In genomic region chr1:169081503-169082123, GRCh38 we compare ENCODE assay signal across 30 cellular contexts. TPM values are rescaled to one million over a fixed set of nuclear protein-coding genes. Genes with fewer than 3 reads are reported as not detected.
DNase-seq lines count a peak whose midpoint lies in the region; ATAC-seq, FAIRE-seq and TF ChIP-seq lines count a peak whose summit lies in the region.
"Had no signal": no experiment of that assay in that cellular context is flagged by ENCODE, and none has a peak within 500 bp of the region (broad histone marks: within the 10 kb centered on the region; RNA-seq: fewer than 3 reads in every experiment).

No MANE protein-coding gene starts in this region.

- TF ChIP-seq EP300 in HepG2 (IDR thresholded peaks at IDR 0.05; ENCODE audit: low read depth in 2 of 2, low read length in 2 of 2) (no peak), HepG2 (CRISPR knock-in tag; IDR thresholded peaks at IDR 0.05; ENCODE audit: borderline replicate concordance) (no peak)

- CTCF ChIA-PET in HepG2 (lab: Yijun Ruan, JAX; ENCODE audit: low intra/inter-chr PET ratio, low total read pairs) = no interaction called here

- no peak for FAIRE-seq in HepG2 (lab: Jason Lieb, UNC)
- no peak for FAIRE-seq in small intestine (lab: Jason Lieb, UNC)
- FAIRE-seq: colon had no signal

- no peaks in the 10 kb centered on the region for H3K27me3 ChIP-seq in HepG2 (ENCODE audit: control insufficient read depth in 1 of 2, insufficient read depth in 2 of 2, low read length in 2 of 2)
- no peaks in the 10 kb centered on the region for H3K27me3 ChIP-seq in right lobe of liver
- H3K27me3 ChIP-seq in neural progenitor cell = no peaks in the 10 kb centered on the region
- H3K27me3 ChIP-seq in small intestine (ENCODE audit: control insufficient read depth in 2 of 2, insufficient read depth in 2 of 2, low read length in 2 of 2) = no peaks in the 10 kb centered on the region
- H3K27me3 ChIP-seq: adrenal gland, brain microvascular endothelial cell, Peyer's patch, testis, uterus had no signal

- no peak for TF ChIP-seq CTCF in HepG2 (CRISPR knock-in tag; IDR thresholded peaks at IDR 0.05)
- no peak for TF ChIP-seq CTCF in right lobe of liver (IDR thresholded peaks at IDR 0.05)
- TF ChIP-seq CTCF in neural progenitor cell (IDR thresholded peaks at IDR 0.05) = no peak
- no peak for TF ChIP-seq CTCF in progenitor cell of endocrine pancreas (IDR thresholded peaks at IDR 0.05; ENCODE audit: unreplicated experiment)

- H3K9ac ChIP-seq in HepG2 (ENCODE audit: insufficient read depth, low read depth, low read length) (no peak overlapping the region), neural progenitor cell (no peak overlapping the region)

- H3K9me3 ChIP-seq in HepG2 (ENCODE audit: low read length) (no peaks in the 10 kb centered on the region), right lobe of liver (no peaks in the 10 kb centered on the region), neural progenitor cell (ENCODE audit: low read depth) (no peaks in the 10 kb centered on the region), small intestine (ENCODE audit: control insufficient read depth, low read depth) (no peaks in the 10 kb centered on the region)
- H3K9me3 ChIP-seq: adrenal gland, Peyer's patch, psoas muscle, testis, uterus had no signal

- intact Hi-C loops in HepG2 (cut with micrococcal nuclease; ENCODE audit: unreplicated experiment) (no loop called here), right lobe of liver (cut with DNase I) (no loop called here)

- peaks cover 12% of the 10 kb centered on the region for H3K4me1 ChIP-seq in HepG2 (ENCODE audit: insufficient read depth, low read length)
- no peaks in the 10 kb centered on the region for H3K4me1 ChIP-seq in right lobe of liver
- H3K4me1 ChIP-seq in neural progenitor cell = no peaks in the 10 kb centered on the region
- peaks cover 0 to under 1% of the 10 kb centered on the region in 2 donors for H3K4me1 ChIP-seq in small intestine (ENCODE audit: control insufficient read depth in 2 of 2, insufficient read depth in 1 of 2, low read depth in 1 of 2, low read length in 1 of 2)
- H3K4me1 ChIP-seq: psoas muscle, testis, uterus had no signal

- H3K27me3 Mint-ChIP-seq in neural progenitor cell (ENCODE audit: insufficient read depth, low read depth) (peaks cover 2% of the 10 kb centered on the region), progenitor cell of endocrine pancreas (no peaks in the 10 kb centered on the region)
- H3K27me3 Mint-ChIP-seq: activated CD4-positive, alpha-beta T cell treated with anti-CD3 and anti-CD28 coated beads for 36 hours had no signal

- H3K4me2 ChIP-seq in HepG2 (ENCODE audit: low read depth, low read length) = no peak overlapping the region
- H3K4me2 ChIP-seq in neural progenitor cell = no peak overlapping the region

- H3K9me3 Mint-ChIP-seq in neural progenitor cell (no peaks in the 10 kb centered on the region), progenitor cell of endocrine pancreas (ENCODE audit: low read depth) (no peaks in the 10 kb centered on the region)
- H3K9me3 Mint-ChIP-seq: activated naive CD4-positive, alpha-beta T cell treated with anti-CD3 and anti-CD28 coated beads for 36 hours; CD8-positive, alpha-beta T cell had no signal

- H3K36me3 ChIP-seq in HepG2 (replicated peaks in 1 of 2; ENCODE audit: control insufficient read depth in 1 of 2, insufficient read depth in 2 of 2, low read length in 2 of 2) (no peaks in the 10 kb centered on the region), right lobe of liver (no peaks in the 10 kb centered on the region), neural progenitor cell (no peaks in the 10 kb centered on the region), small intestine (ENCODE audit: control insufficient read depth in 2 of 2, insufficient read depth in 2 of 2, low read length in 2 of 2) (no peaks in the 10 kb centered on the region)
- H3K36me3 ChIP-seq: adrenal gland, brain microvascular endothelial cell, Peyer's patch, uterus had no signal

- H3K4me1 Mint-ChIP-seq in neural progenitor cell = no peaks in the 10 kb centered on the region
- peaks cover 14% of the 10 kb centered on the region for H3K4me1 Mint-ChIP-seq in progenitor cell of endocrine pancreas (ENCODE audit: low read depth)

- 55% methylated on average over 5 of the region's 5 CpGs for WGBS in HepG2 (ENCODE audit: low lambda C conversion rate)
- 79% methylated on average over 5 of the region's 5 CpGs for WGBS in right lobe of liver (ENCODE audit: insufficient coverage, low coverage, low lambda C conversion rate, missing lambda C conversion rate)
- WGBS in small intestine, 3 donors = 90 to 97% (median 95%) methylated on average over 5 of the region's 5 CpGs

- POLR2A ChIA-PET in HepG2 (lab: Yijun Ruan, JAX) = no interaction called here

- H3K4me3 ChIP-seq in HepG2 (replicated peaks in 1 of 3; ENCODE audit: insufficient read depth in 1 of 3, low read depth in 2 of 3, low read length in 3 of 3) (no peak overlapping the region), right lobe of liver (no peak overlapping the region), neural progenitor cell (no peak overlapping the region), small intestine (ENCODE audit: low read depth in 1 of 2, low read length in 2 of 2) (no peak overlapping the region)
- H3K4me3 ChIP-seq: adrenal gland, Peyer's patch, psoas muscle, testis, uterus had no signal

- no peak overlapping the region for H2AFZ ChIP-seq in HepG2 (ENCODE audit: low read length)
- peak overlapping the region; percentile 46 for H2AFZ ChIP-seq in neural progenitor cell (replicated peaks)

- no peak for TF ChIP-seq POLR2A in HepG2 (IDR thresholded peaks at IDR 0.05; ENCODE audit: insufficient read depth in 1 of 2, low read depth in 2 of 2, low read length in 2 of 2)
- TF ChIP-seq POLR2A in right lobe of liver (IDR thresholded peaks at IDR 0.05) = no peak

- ATAC-seq in HepG2 (peak; percentile 63), right lobe of liver (no peak)
- ATAC-seq: activated CD4-positive, alpha-beta T cell treated with anti-CD3 and anti-CD28 coated beads for 36 hours; activated CD8-positive, alpha-beta T cell treated with anti-CD3 and anti-CD28 coated beads, Interleukin-2, amount 10 ng/mL, durations not matched to agents 7 days and 5 days; CD8-positive, alpha-beta T cell; left ventricle myocardium superior; psoas muscle had no signal

- no peaks in the 10 kb centered on the region for H3F3A ChIP-seq in neural progenitor cell (ENCODE audit: low read depth)

- no peaks in the 10 kb centered on the region for H3K79me2 ChIP-seq in HepG2 (ENCODE audit: insufficient read depth, low read length)
- no peaks in the 10 kb centered on the region for H3K79me2 ChIP-seq in neural progenitor cell (ENCODE audit: low read depth)

- in situ Hi-C loops in HepG2 (cut with HindIII; ENCODE audit: extremely low pct_ligation_motif_present, low pct_unique_long_range_greater_than_20kb) = no loop called here

- no TSS peak for BruUV-seq in HepG2 (replicated peaks; lab: Mats Ljungman, UMichigan)

- H3K27ac Mint-ChIP-seq in neural progenitor cell (no peak overlapping the region), progenitor cell of endocrine pancreas (no peak overlapping the region)
- H3K27ac Mint-ChIP-seq: activated CD4-positive, alpha-beta T cell treated with anti-CD3 and anti-CD28 coated beads for 36 hours; activated CD8-positive, alpha-beta T cell treated with anti-CD3 and anti-CD28 coated beads, Interleukin-2, amount 10 ng/mL, durations not matched to agents 7 days and 5 days; activated naive CD4-positive, alpha-beta T cell treated with anti-CD3 and anti-CD28 coated beads for 36 hours; CD8-positive, alpha-beta T cell had no signal

- TF ChIP-seq RAD21 in HepG2 (CRISPR knock-in tag; IDR thresholded peaks at IDR 0.05) = no peak

- DNase-seq in HepG2 (ENCODE audit: low spot score) (no peak), right lobe of liver (no peak), caudate nucleus (lab: John Stamatoyannopoulos, UW) (no peak), neural progenitor cell (ENCODE audit: low spot score) (no peak), small intestine (no peak), progenitor cell of endocrine pancreas (ENCODE audit: low spot score, unreplicated experiment) (no peak), NCI-H2227 (lab: John Stamatoyannopoulos, UW; ENCODE audit: unreplicated experiment) (no peak), DMS79 (lab: John Stamatoyannopoulos, UW) (no peak)
- DNase-seq: activated CD4-positive, alpha-beta T cell treated with anti-CD3 and anti-CD28 coated beads for 36 hours; activated CD8-positive, alpha-beta T cell treated with anti-CD3 and anti-CD28 coated beads, Interleukin-2, amount 10 ng/mL, durations not matched to agents 7 days and 5 days; activated naive CD4-positive, alpha-beta T cell treated with anti-CD3 and anti-CD28 coated beads for 36 hours; adrenal gland; brain microvascular endothelial cell; CD8-positive, alpha-beta T cell; effector memory CD4-positive, alpha-beta T cell; EL; Karpas-422; left ventricle myocardium superior; MV-4-11; NCI-H146; NCI-H774; Peyer's patch; psoas muscle; SHP77; stimulated activated naive CD4-positive, alpha-beta T cell treated with Interleukin-2 at 50 U/mL for 16 hours; testis; uterus had no signal

- H3K4me3 Mint-ChIP-seq in neural progenitor cell (no peak overlapping the region), progenitor cell of endocrine pancreas (ENCODE audit: low read depth) (no peak overlapping the region)
- H3K4me3 Mint-ChIP-seq: activated CD4-positive, alpha-beta T cell treated with anti-CD3 and anti-CD28 coated beads for 36 hours; activated CD8-positive, alpha-beta T cell treated with anti-CD3 and anti-CD28 coated beads, Interleukin-2, amount 10 ng/mL, durations not matched to agents 7 days and 5 days; activated naive CD4-positive, alpha-beta T cell treated with anti-CD3 and anti-CD28 coated beads for 36 hours; CD8-positive, alpha-beta T cell had no signal

- no peaks in the 10 kb centered on the region for H4K20me1 ChIP-seq in HepG2 (ENCODE audit: insufficient read depth, low read length)
- H4K20me1 ChIP-seq in neural progenitor cell (ENCODE audit: low read depth) = no peaks in the 10 kb centered on the region

- no peaks in the 10 kb centered on the region for H3K36me3 Mint-ChIP-seq in neural progenitor cell
- H3K36me3 Mint-ChIP-seq in progenitor cell of endocrine pancreas (ENCODE audit: insufficient read depth) = no peaks in the 10 kb centered on the region
- H3K36me3 Mint-ChIP-seq: CD8-positive, alpha-beta T cell had no signal

- H3K27ac ChIP-seq in HepG2 (ENCODE audit: extremely low read length, insufficient read depth, low read length) (no peak overlapping the region), right lobe of liver (no peak overlapping the region), caudate nucleus (ENCODE audit: low read depth, low read length) (peak overlapping the region; percentile 18), neural progenitor cell (no peak overlapping the region), small intestine (ENCODE audit: low read depth in 1 of 2, low read length in 1 of 2) (no peak overlapping the region)
- H3K27ac ChIP-seq: adrenal gland, brain microvascular endothelial cell, epithelial cell of prostate, HL-60, Peyer's patch, psoas muscle, testis, uterus had no signal

RNA-seq across cellular contexts. Expression of gene ATP1B1, which starts 24.9 kb away (rescaled TPM):
- total RNA-seq in HepG2 (2016; rRNA removed; fragmentation: Illumina TruSeq; extraction: Trizol) (89.8 and 135 TPM in 2 replicates), right lobe of liver (10 to 100 TPM; 69.6 to 99.5 (median 78.5) TPM), neural progenitor cell (ENCODE audit: low replicate concordance) (30.7 and 32.6 TPM in 2 replicates), progenitor cell of endocrine pancreas (108 and 120 TPM in 2 replicates)
- total RNA-seq in HepG2 (2016; cell fraction: cytosol; rRNA removed; fragmentation: Illumina TruSeq; extraction: Trizol; ENCODE audit: low read depth) = 15.3 and 17.7 TPM in 2 replicates
- total RNA-seq in HepG2 (2016; cell fraction: insoluble cytoplasmic fraction; rRNA removed; fragmentation: Illumina TruSeq; extraction: Trizol) = 83.4 and 139 TPM in 2 replicates
- total RNA-seq in HepG2 (2016; cell fraction: membrane; rRNA removed; fragmentation: Illumina TruSeq; extraction: Trizol) = 47.8 and 51.7 TPM in 2 replicates
- total RNA-seq in HepG2 (2016; cell fraction: nucleus; rRNA removed; fragmentation: Illumina TruSeq; extraction: Trizol) = 170 and 186 TPM in 2 replicates
- polyA plus RNA-seq in HepG2 (2011; rRNA removed) (134 TPM in 2 replicates), small intestine (100 to 1,000 TPM; 216 to 240 (median 238) TPM)
- polyA plus RNA-seq in HepG2 (2011; cell fraction: cytosol; rRNA removed) = 63.8 and 107 TPM in 2 replicates
- polyA plus RNA-seq in HepG2 (2011; cell fraction: nucleus; rRNA removed) = 45.7 and 54.4 TPM in 2 replicates
- polyA plus RNA-seq in HepG2 (2012) = 194 and 216 TPM in 2 replicates
- 12.7 and 13.7 TPM in 2 replicates for polyA plus RNA-seq in HepG2 (2016; cell fraction: cytosol; fragmentation: Illumina TruSeq; extraction: Trizol; ENCODE audit: low read depth)
- polyA plus RNA-seq in HepG2 (2016; cell fraction: insoluble cytoplasmic fraction; fragmentation: Illumina TruSeq; extraction: Trizol; ENCODE audit: low read depth) = 116 and 118 TPM in 2 replicates
- polyA plus RNA-seq in HepG2 (2016; cell fraction: membrane; fragmentation: Illumina TruSeq; extraction: Trizol; ENCODE audit: low read depth) = 31.8 and 33.5 TPM in 2 replicates
- 298 and 311 TPM in 2 replicates for polyA plus RNA-seq in HepG2 (2016; cell fraction: nucleus; fragmentation: Illumina TruSeq; extraction: Trizol; ENCODE audit: insufficient read depth, low read depth)
- 26.2 and 55.9 TPM in 2 replicates for polyA minus RNA-seq in HepG2 (2011; rRNA and poly(A)+ RNA removed; ENCODE audit: low replicate concordance)
- polyA minus RNA-seq in HepG2 (2011; cell fraction: cytosol; rRNA and poly(A)+ RNA removed) = 118 and 143 TPM in 2 replicates
- 93.7 and 117 TPM in 2 replicates for polyA minus RNA-seq in HepG2 (2011; cell fraction: nucleus; rRNA and poly(A)+ RNA removed)
